Comparison of ENCODE assay signal across 30 cellular contexts in genomic region chr10:35606423-35606822, GRCh38. TPM values are rescaled to one million over a fixed set of nuclear protein-coding genes. Genes with fewer than 3 reads are reported as not detected.
DNase-seq lines count a peak whose midpoint lies in the region; ATAC-seq and TF ChIP-seq lines count a peak whose summit lies in the region.
"Had no signal": no experiment of that assay in that cellular context is flagged by ENCODE, and none has a peak within 500 bp of the region (broad histone marks: within the 10 kb centered on the region; RNA-seq: fewer than 3 reads in every experiment).

No MANE protein-coding gene starts in this region.

- POLR2A ChIA-PET in PC-3 (lab: Charles Lee; ENCODE audit: unreplicated experiment): no interaction called here

- H3F3A ChIP-seq in PC-3 (ENCODE audit: low read length, unreplicated experiment): no peaks in the 10 kb centered on the region

- peak; percentile 3; the same call in 1 of the 2 replicates for ATAC-seq in PC-3
- no peak for ATAC-seq in activated T-helper 17 cell treated with anti-CD3 and anti-CD28 coated beads, Interleukin-2, amount 50 U/mL, for 72 hours (replicated peaks)
- no peak for ATAC-seq in Right ventricle myocardium inferior
- ATAC-seq in HG03460 (IDR thresholded peaks at IDR 0.05; ENCODE audit: unreplicated experiment): no peak
- ATAC-seq: GM12878 had no signal

- H3K36me3 ChIP-seq in PC-3 (ENCODE audit: low read depth, low read length): no peaks in the 10 kb centered on the region
- H3K36me3 ChIP-seq in fibroblast of lung (ENCODE audit: control insufficient read depth, insufficient read depth, low read length): no peaks in the 10 kb centered on the region
- H3K36me3 ChIP-seq: adrenal gland, right atrium auricular region had no signal

- H3K4me2 ChIP-seq in PC-3 (ENCODE audit: low read length) (peak overlapping the region; percentile 0; the same call in 1 of the 2 replicates), fibroblast of lung (ENCODE audit: extremely low read depth, insufficient read depth, low read length) (no peak overlapping the region)

- H3K9me3 ChIP-seq in PC-3 (ENCODE audit: low read length) (no peaks in the 10 kb centered on the region), fibroblast of lung (ENCODE audit: control insufficient read depth, insufficient read depth, low read depth, low read length) (no peaks in the 10 kb centered on the region)
- H3K9me3 ChIP-seq: adrenal gland, right atrium auricular region had no signal

- H3K27me3 ChIP-seq in PC-3 (ENCODE audit: low read length) (no peaks in the 10 kb centered on the region), fibroblast of lung (ENCODE audit: control insufficient read depth, insufficient read depth, low read length) (peaks cover 11% of the 10 kb centered on the region)

- no peak overlapping the region for H2AFZ ChIP-seq in PC-3 (ENCODE audit: low read length)
- H2AFZ ChIP-seq in fibroblast of lung (ENCODE audit: low read length): no peak overlapping the region

- H4K20me1 ChIP-seq in PC-3 (ENCODE audit: low read length): no peaks in the 10 kb centered on the region
- H4K20me1 ChIP-seq in fibroblast of lung (ENCODE audit: control insufficient read depth, extremely low read depth, insufficient read depth, low read length): no peaks in the 10 kb centered on the region

- H3K79me2 ChIP-seq in PC-3 (ENCODE audit: low read length): no peaks in the 10 kb centered on the region
- H3K79me2 ChIP-seq in fibroblast of lung (ENCODE audit: control insufficient read depth, insufficient read depth, low read length): no peaks in the 10 kb centered on the region

- H3K4me3 ChIP-seq in PC-3 (ENCODE audit: low read length) (no peak overlapping the region), fibroblast of lung (replicated peaks in 1 of 4; ENCODE audit: control extremely low read depth in 1 of 4, insufficient read depth in 1 of 4, low read depth in 3 of 4, low read length in 4 of 4) (no peak overlapping the region), retinal pigment epithelial cell (ENCODE audit: low read length) (no peak overlapping the region)
- H3K4me3 ChIP-seq: adrenal gland, GM12878, right atrium auricular region had no signal

- H3K4me3 Mint-ChIP-seq in activated T-helper 17 cell treated with anti-CD3 and anti-CD28 coated beads, Interleukin-2, amount 50 U/mL, for 72 hours: no peak overlapping the region
- H3K4me3 Mint-ChIP-seq: type B pancreatic cell had no signal

- DNase-seq in COLO829 (ENCODE audit: low spot score) (peak; percentile 8), PC-3 (peak; percentile 50), fibroblast of lung (ENCODE audit: low read depth in 2 of 2) (peak; percentile 41 to 75), retinal pigment epithelial cell (ENCODE audit: low read depth) (peak; percentile 14), H4 (ENCODE audit: low spot score) (no peak), Right ventricle myocardium inferior (ENCODE audit: missing footprints) (no peak)
- DNase-seq: activated B cell treated with CpG ODN at 0.5 μM for 24 hours; activated CD4-positive, alpha-beta memory T cell treated with anti-CD3 and anti-CD28 coated beads, Interleukin-2, amount 10 ng/mL, durations not matched to agents 7 days and 5 days; activated gamma-delta T cell treated with Interleukin-2 at 50 U/mL for 16 hours; activated T-cell treated with anti-CD3 and anti-CD28 coated beads for 4 hours; adrenal gland; CD4-positive, CD25-positive, alpha-beta regulatory T cell; glutamatergic neuron; HFFc6; NCI-H1105; NCI-H2029 treated with DMSO at 0.1 percent for 48 hours; NCI-H446; SHP77; stimulated activated CD4-positive, alpha-beta T cell treated with anti-CD3 and anti-CD28 coated beads, Interleukin-15, amount 100 ng/mL, for 24 hours; SW 1271 had no signal

- H3K4me1 ChIP-seq in PC-3 (ENCODE audit: insufficient read depth, low read length) (peaks cover 21% of the 10 kb centered on the region), fibroblast of lung (ENCODE audit: control insufficient read depth, extremely low read depth, insufficient read depth, low read length) (peaks cover 2% of the 10 kb centered on the region)

- H3K27me3 Mint-ChIP-seq in activated T-helper 17 cell treated with anti-CD3 and anti-CD28 coated beads, Interleukin-2, amount 50 U/mL, for 72 hours: peaks cover 40% of the 10 kb centered on the region

- CTCF ChIA-PET in PC-3 (lab: Charles Lee): no interaction called here

- TF ChIP-seq CTCF in PC-3 (conservative IDR thresholded peaks at IDR 0.05; ENCODE audit: low read depth, low read length) (no peak), fibroblast of lung (conservative IDR thresholded peaks at IDR 0.05 in 1 of 2, IDR thresholded peaks at IDR 0.05 in 1 of 2; ENCODE audit: low read depth in 1 of 2, low read length in 2 of 2) (no peak), retinal pigment epithelial cell (conservative IDR thresholded peaks at IDR 0.05; ENCODE audit: low read depth, low read length) (no peak)

- no peak overlapping the region for H3K27ac ChIP-seq in PC-3 (ENCODE audit: low read length)
- H3K27ac ChIP-seq in fibroblast of lung (ENCODE audit: insufficient read depth, low read length): no peak overlapping the region
- H3K27ac ChIP-seq: adrenal gland, right atrium auricular region had no signal

- no peaks in the 10 kb centered on the region for H3K9me3 Mint-ChIP-seq in activated T-helper 17 cell treated with anti-CD3 and anti-CD28 coated beads, Interleukin-2, amount 50 U/mL, for 72 hours
- H3K9me3 Mint-ChIP-seq: central memory CD8-positive, alpha-beta T cell; HFFc6; type B pancreatic cell had no signal

- H3K9me2 ChIP-seq in PC-3 (replicated peaks; ENCODE audit: low read length): no peaks in the 10 kb centered on the region

- no peak overlapping the region for H3K27ac Mint-ChIP-seq in activated T-helper 17 cell treated with anti-CD3 and anti-CD28 coated beads, Interleukin-2, amount 50 U/mL, for 72 hours
- H3K27ac Mint-ChIP-seq: activated B cell treated with CpG ODN at 0.5 μM for 24 hours; activated CD4-positive, alpha-beta memory T cell treated with anti-CD3 and anti-CD28 coated beads, Interleukin-2, amount 10 ng/mL, durations not matched to agents 7 days and 5 days; CD4-positive, CD25-positive, alpha-beta regulatory T cell; HFFc6; memory B cell; type B pancreatic cell had no signal

- H3K9ac ChIP-seq in PC-3 (ENCODE audit: low read length): no peak overlapping the region
- H3K9ac ChIP-seq in fibroblast of lung (ENCODE audit: insufficient read depth, low read length): no peak overlapping the region

- no peaks in the 10 kb centered on the region for H3K36me3 Mint-ChIP-seq in activated T-helper 17 cell treated with anti-CD3 and anti-CD28 coated beads, Interleukin-2, amount 50 U/mL, for 72 hours (ENCODE audit: low read depth)
- H3K36me3 Mint-ChIP-seq: CD4-positive, CD25-positive, alpha-beta regulatory T cell; type B pancreatic cell had no signal

- intact Hi-C loops in PC-3 (cut with micrococcal nuclease): no loop called here
- intact Hi-C loops in Right ventricle myocardium inferior (cut with DNase I): no loop called here

- peaks cover 6% of the 10 kb centered on the region for H3K4me1 Mint-ChIP-seq in activated T-helper 17 cell treated with anti-CD3 and anti-CD28 coated beads, Interleukin-2, amount 50 U/mL, for 72 hours

- BruUV-seq in PC-3 (replicated peaks; lab: Mats Ljungman, UMichigan): no TSS peak

RNA-seq across cellular contexts. Expression of gene GJD4, which starts 1.3 kb away (rescaled TPM):
- 0.33 and 0.58 TPM in 2 replicates for total RNA-seq in PC-3 (2014; rRNA removed)
- total RNA-seq in fibroblast of lung: 0.17 TPM in 1 of 2 replicates, not detected in the other
- polyA plus RNA-seq in fibroblast of lung: not detected in 2 replicates
- polyA plus RNA-seq in fibroblast of lung (2012): not detected in 2 replicates
- polyA minus RNA-seq in fibroblast of lung (ENCODE audit: low replicate concordance): not detected in 2 replicates
- total RNA-seq in activated T-helper 17 cell treated with anti-CD3 and anti-CD28 coated beads, Interleukin-2, amount 50 U/mL, for 72 hours: under 1 TPM in 1 of 2 donors, not detected in 1; 0.15 TPM
- total RNA-seq in H4 (2014; rRNA removed; shearing (Covaris generic)): not detected in 2 replicates
- not detected for total RNA-seq in Right ventricle myocardium inferior
- total RNA-seq: activated B cell treated with CpG ODN at 0.5 μM for 24 hours; activated CD4-positive, alpha-beta memory T cell treated with anti-CD3 and anti-CD28 coated beads, Interleukin-2, amount 10 ng/mL, durations not matched to agents 7 days and 5 days; adrenal gland; CD4-positive, CD25-positive, alpha-beta regulatory T cell; GM12878; HFFc6; osteocyte; right atrium auricular region had no signal
- polyA plus RNA-seq: adrenal gland; AG04450; CD4-positive, CD25-positive, alpha-beta regulatory T cell; esophagus; GM12878 had no signal

RNA-seq across cellular contexts. Expression of gene FZD8, which starts 35.7 kb away (rescaled TPM):
- total RNA-seq in PC-3 (2014; rRNA removed) (275 and 375 TPM in 2 replicates), fibroblast of lung (0.66 and 0.77 TPM in 2 replicates), Right ventricle myocardium inferior (9.0 TPM)
- polyA plus RNA-seq in fibroblast of lung: 0.12 and 0.23 TPM in 2 replicates
- polyA plus RNA-seq in fibroblast of lung (2012): 0.28 and 0.73 TPM in 2 replicates
- polyA minus RNA-seq in fibroblast of lung (ENCODE audit: low replicate concordance): 0.30 TPM in 1 of 2 replicates, not detected in the other
- total RNA-seq in activated T-helper 17 cell treated with anti-CD3 and anti-CD28 coated beads, Interleukin-2, amount 50 U/mL, for 72 hours: under 1 TPM in 1 of 2 donors, not detected in 1; 0.39 TPM
- 1.6 and 2.5 TPM in 2 replicates for total RNA-seq in H4 (2014; rRNA removed; shearing (Covaris generic))
- polyA plus RNA-seq: CD4-positive, CD25-positive, alpha-beta regulatory T cell had no signal

Comparison
In these comparisons a context has a peak if more than half of its experiments do, and no peak if none do; other contexts are left out.
1. DNase-seq: peak in COLO829 (single experiment), PC-3 (single experiment), fibroblast of lung (2 of 2) and retinal pigment epithelial cell (single experiment); none in H4 (single experiment) and Right ventricle myocardium inferior (single experiment).
2. RNA of gene FZD8, which starts 35.7 kb away (total RNA-seq): 275 to 375 TPM in PC-3; 9.0 TPM in Right ventricle myocardium inferior (single experiment), 1.6 to 2.5 TPM in H4, 0.66 to 0.77 TPM in fibroblast of lung and 0.39 TPM in activated T-helper 17 cell treated with anti-CD3 and anti-CD28 coated beads, Interleukin-2, amount 50 U/mL, for 72 hours; every median in the first group is over 10 times any median in the second.